ENCODE assay signal across 15 cellular contexts in the genomic region with DNA sequence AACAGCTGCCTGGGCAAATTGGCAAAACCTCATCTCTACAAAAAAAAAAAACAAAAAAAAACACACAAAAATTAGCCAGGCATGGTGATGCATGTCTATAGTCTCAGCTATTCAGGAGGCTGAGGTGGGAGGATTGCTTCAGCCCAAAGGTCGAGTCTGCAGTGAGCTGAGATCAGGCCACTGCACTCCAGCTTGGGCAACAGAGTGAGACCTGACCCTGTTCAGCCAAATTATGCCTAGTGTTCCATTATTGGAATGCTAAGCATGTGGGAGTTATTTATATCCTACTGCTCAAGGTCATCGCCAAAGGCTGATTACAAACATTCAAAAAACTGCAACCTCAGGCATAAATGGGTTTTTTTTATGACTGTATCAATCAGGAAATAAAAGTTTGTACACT.
DNase-seq lines count a peak whose midpoint lies in the region; ATAC-seq and TF ChIP-seq lines count a peak whose summit lies in the region.
"Had no signal": no experiment of that assay in that cellular context is flagged by ENCODE, and none has a peak within 500 bp of the region (broad histone marks: within the 10 kb centered on the region; RNA-seq: fewer than 3 reads in every experiment).

No MANE protein-coding gene starts in this region.

- no peak overlapping the region for H3K27ac ChIP-seq in Karpas-422 (ENCODE audit: low read length)
- H3K27ac ChIP-seq: 22Rv1 had no signal

- no peaks in the 10 kb centered on the region for H4K20me1 ChIP-seq in Karpas-422 (ENCODE audit: insufficient read depth, low read depth, low read length)

- H2AFZ ChIP-seq in Karpas-422 (ENCODE audit: low read length): 0 out of 2 replicates have a peak overlapping the region, but pooled peaks have one; percentile 36
- H2AFZ ChIP-seq: GM23338 had no signal

- peak; percentile 60 for ATAC-seq in Right ventricle myocardium inferior
- ATAC-seq: CD8-positive, alpha-beta T cell; GM23338 had no signal

- H3K27me3 ChIP-seq in Karpas-422 (ENCODE audit: low read length): no peaks in the 10 kb centered on the region

- no peak for TF ChIP-seq CTCF in retinal pigment epithelial cell (conservative IDR thresholded peaks at IDR 0.05; ENCODE audit: low read depth, low read length)
- no peak for TF ChIP-seq CTCF in lower leg skin (IDR thresholded peaks at IDR 0.05)

- WGBS in lower leg skin, 2 donors: 48 to 60% methylated on average over 2 of the region's 2 CpGs

- no peaks in the 10 kb centered on the region for H3K79me2 ChIP-seq in Karpas-422 (ENCODE audit: low read length)

- no peaks in the 10 kb centered on the region for H3K4me1 ChIP-seq in Karpas-422 (ENCODE audit: low read length)

- no peak overlapping the region for H3K9ac ChIP-seq in Karpas-422 (ENCODE audit: low read length)

- H3K4me2 ChIP-seq in Karpas-422 (ENCODE audit: low read depth, low read length, poor library complexity, severe bottlenecking): no peak overlapping the region
- H3K4me2 ChIP-seq: GM23338 had no signal

- TF ChIP-seq POLR2A in lower leg skin (IDR thresholded peaks at IDR 0.05): no peak

- DNase-seq in Right ventricle myocardium inferior (ENCODE audit: missing footprints) (no peak), cardiac septum (ENCODE audit: low spot score) (no peak), Karpas-422 (no peak), kidney tubule cell (ENCODE audit: low spot score) (peak; percentile 1), retinal pigment epithelial cell (ENCODE audit: low read depth) (peak; percentile 4), NCI-H187 (lab: John Stamatoyannopoulos, UW) (no peak), lower leg skin (ENCODE audit: low spot score in 2 of 2) (no peak)
- DNase-seq: CD8-positive, alpha-beta T cell; COR-L47; DMS153; DMS79 treated with DMSO at 0.1 percent for 48 hours; EL; H7 had no signal

- no peaks in the 10 kb centered on the region for H3K9me2 ChIP-seq in Karpas-422 (replicated peaks; ENCODE audit: insufficient read depth, low read length)

- H3K9me3 ChIP-seq in Karpas-422 (ENCODE audit: low read length): no peaks in the 10 kb centered on the region

- H3K4me3 ChIP-seq in Karpas-422 (ENCODE audit: low read length) (no peak overlapping the region), retinal pigment epithelial cell (ENCODE audit: low read length) (no peak overlapping the region), lower leg skin (ENCODE audit: low read depth, poor library complexity, severe bottlenecking) (no peak overlapping the region)
- H3K4me3 ChIP-seq: GM23338 had no signal

- intact Hi-C loops in Right ventricle myocardium inferior (cut with DNase I): no loop called here
- intact Hi-C loops in cardiac septum (cut with DNase I): no loop called here
- intact Hi-C loops in lower leg skin (cut with DNase I; ENCODE audit: low total_unique reads): no loop called here

- H3K36me3 ChIP-seq in Karpas-422 (ENCODE audit: insufficient read depth, low read length): no peaks in the 10 kb centered on the region

Comparison
In these comparisons a context has a peak if more than half of its experiments do, and no peak if none do; other contexts are left out.
1. DNase-seq: peak in kidney tubule cell (single experiment) and retinal pigment epithelial cell (single experiment); none in Right ventricle myocardium inferior (single experiment), cardiac septum (single experiment), Karpas-422 (single experiment), NCI-H187 (0 of 2) and lower leg skin (0 of 2).